ENCODE assay signal across 1 cellular context in the genomic region with DNA sequence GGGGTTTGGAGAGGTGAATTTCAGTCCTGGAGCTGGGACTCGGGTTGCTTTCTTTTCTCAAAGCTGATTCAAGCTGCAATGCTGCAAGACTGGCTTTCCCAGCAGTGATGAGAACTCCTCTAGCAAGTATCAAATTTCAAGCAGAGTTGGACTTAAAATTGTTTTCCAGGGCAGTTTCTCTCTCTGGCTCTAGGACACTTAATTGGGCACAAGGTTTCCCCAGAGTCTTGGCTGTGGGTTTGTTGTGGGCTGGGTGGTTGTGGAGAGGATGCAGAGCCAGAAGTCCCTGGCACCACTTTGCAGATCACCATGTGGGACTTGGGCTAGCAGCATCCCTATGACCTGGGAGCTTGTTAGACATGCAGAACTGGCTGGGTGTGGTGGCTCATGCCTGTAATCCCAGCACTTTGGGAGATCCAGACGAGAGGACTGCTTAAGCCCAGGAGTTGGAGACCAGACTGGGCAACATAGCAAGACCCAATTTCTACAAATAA.
TF ChIP-seq lines count a peak whose summit lies in the region.

No MANE protein-coding gene starts in this region.

TF ChIP-seq in SK-N-SH treated with all-trans-retinoic acid at 6 μM for 48 hours, 23 proteins besides CTCF, POLR2A, EP300 and RAD21 (continued from another document):
- TF ChIP-seq, protein P1, sequence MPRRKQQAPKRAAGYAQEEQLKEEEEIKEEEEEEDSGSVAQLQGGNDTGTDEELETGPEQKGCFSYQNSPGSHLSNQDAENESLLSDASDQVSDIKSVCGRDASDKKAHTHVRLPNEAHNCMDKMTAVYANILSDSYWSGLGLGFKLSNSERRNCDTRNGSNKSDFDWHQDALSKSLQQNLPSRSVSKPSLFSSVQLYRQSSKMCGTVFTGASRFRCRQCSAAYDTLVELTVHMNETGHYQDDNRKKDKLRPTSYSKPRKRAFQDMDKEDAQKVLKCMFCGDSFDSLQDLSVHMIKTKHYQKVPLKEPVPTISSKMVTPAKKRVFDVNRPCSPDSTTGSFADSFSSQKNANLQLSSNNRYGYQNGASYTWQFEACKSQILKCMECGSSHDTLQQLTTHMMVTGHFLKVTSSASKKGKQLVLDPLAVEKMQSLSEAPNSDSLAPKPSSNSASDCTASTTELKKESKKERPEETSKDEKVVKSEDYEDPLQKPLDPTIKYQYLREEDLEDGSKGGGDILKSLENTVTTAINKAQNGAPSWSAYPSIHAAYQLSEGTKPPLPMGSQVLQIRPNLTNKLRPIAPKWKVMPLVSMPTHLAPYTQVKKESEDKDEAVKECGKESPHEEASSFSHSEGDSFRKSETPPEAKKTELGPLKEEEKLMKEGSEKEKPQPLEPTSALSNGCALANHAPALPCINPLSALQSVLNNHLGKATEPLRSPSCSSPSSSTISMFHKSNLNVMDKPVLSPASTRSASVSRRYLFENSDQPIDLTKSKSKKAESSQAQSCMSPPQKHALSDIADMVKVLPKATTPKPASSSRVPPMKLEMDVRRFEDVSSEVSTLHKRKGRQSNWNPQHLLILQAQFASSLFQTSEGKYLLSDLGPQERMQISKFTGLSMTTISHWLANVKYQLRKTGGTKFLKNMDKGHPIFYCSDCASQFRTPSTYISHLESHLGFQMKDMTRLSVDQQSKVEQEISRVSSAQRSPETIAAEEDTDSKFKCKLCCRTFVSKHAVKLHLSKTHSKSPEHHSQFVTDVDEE (CRISPR knock-in tag; IDR thresholded peaks at IDR 0.05): no peak
